ENCODE assay signal across 8 cellular contexts in the genomic region with DNA sequence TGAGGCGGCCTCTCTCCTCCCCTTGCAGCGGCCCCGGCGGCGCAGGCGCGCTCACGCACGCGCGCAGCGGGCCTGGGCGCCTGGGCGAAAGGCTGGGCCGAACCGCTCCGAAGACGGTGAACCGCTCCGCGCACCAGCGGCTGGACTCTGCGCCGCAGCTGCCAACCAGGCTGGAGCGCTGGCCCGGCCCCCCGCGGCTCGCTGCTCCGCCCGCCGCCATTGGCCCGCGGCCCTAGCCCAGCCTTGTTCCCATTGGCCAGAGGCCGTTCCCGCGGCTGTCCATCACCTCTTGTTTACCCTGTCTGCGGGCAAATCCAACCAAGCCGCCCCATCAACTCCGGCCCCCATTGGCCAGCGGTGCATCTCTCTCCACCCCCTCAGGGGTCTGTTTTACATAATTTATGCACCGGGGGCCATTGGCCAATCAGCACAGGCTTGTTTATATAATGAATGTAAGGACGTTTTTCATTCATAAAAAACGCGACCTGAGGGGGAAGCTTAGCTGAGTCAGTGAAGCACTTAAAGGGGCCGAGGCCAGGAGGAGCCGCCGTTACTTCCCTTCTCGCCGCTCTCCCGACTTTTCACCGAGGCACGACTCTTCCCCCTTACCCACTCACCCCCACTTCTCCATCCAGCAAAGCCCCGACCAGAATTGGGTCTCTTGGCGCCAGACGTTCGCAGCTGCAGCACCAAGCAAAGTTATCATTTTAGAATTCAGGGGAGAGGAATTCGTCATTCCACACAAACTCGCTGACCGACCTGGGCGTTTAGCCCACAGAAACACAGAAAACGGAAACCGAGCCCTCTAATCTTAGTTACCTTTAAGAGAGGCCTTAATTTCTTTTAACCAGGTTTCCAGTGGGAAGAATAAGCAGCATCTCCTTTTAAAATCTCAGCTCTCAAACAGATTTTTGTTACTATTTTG. TPM values are rescaled to one million over a fixed set of nuclear protein-coding genes. Genes with fewer than 3 reads are reported as not detected.
DNase-seq lines count a peak whose midpoint lies in the region; ATAC-seq, FAIRE-seq and TF ChIP-seq lines count a peak whose summit lies in the region.

A gene (minus strand): TSS at position 149 of the 925 bp plus-strand sequence. CDS start 3,221 bp downstream, outside the sequence.

- DNase-seq in AG10803 (ENCODE audit: low read depth) (peak; percentile 100), NCI-H446 treated with DMSO at 0.1 percent for 48 hours (lab: John Stamatoyannopoulos, UW) (peak; percentile 100), cerebellum (ENCODE audit: low spot score) (peak; percentile 98)
- peak; percentile 72 for DNase-seq in activated CD4-positive, alpha-beta T cell treated with anti-CD3 and anti-CD28 coated beads for 1 hour
- DNase-seq in stimulated activated CD4-positive, alpha-beta T cell treated with anti-CD3 and anti-CD28 coated beads, Interleukin-12 subunit alpha, Interleukin-12 subunit beta, amount 100 ng/mL, for 24 hours (ENCODE audit: low read depth in 2 of 2), result peak; percentile 87 to 88

- TF ChIP-seq CTCF in AG10803 (conservative IDR thresholded peaks at IDR 0.05; ENCODE audit: low read length), result no peak

- peak; percentile 93 for FAIRE-seq in islet of Langerhans (lab: Jason Lieb, UNC)

- ATAC-seq in GM19043 (IDR thresholded peaks at IDR 0.05; ENCODE audit: low read depth, unreplicated experiment) (peak; percentile 90), HG03354 (IDR thresholded peaks at IDR 0.05; ENCODE audit: poor library complexity, severe bottlenecking, unreplicated experiment) (peak; percentile 94)

- H3K4me3 ChIP-seq in AG10803 (ENCODE audit: low read length), result peak within 1 kb of the TSS; percentile 87

RNA-seq across cellular contexts. Expression of the gene that starts here (rescaled TPM):
- total RNA-seq in cerebellum, result 44.8 TPM

Comparison
In these comparisons a context has a peak if more than half of its experiments do, and no peak if none do; other contexts are left out.
1. Peak in every context shown above with its lines: DNase-seq, ATAC-seq and H3K4me3 ChIP-seq.